In the genomic region with DNA sequence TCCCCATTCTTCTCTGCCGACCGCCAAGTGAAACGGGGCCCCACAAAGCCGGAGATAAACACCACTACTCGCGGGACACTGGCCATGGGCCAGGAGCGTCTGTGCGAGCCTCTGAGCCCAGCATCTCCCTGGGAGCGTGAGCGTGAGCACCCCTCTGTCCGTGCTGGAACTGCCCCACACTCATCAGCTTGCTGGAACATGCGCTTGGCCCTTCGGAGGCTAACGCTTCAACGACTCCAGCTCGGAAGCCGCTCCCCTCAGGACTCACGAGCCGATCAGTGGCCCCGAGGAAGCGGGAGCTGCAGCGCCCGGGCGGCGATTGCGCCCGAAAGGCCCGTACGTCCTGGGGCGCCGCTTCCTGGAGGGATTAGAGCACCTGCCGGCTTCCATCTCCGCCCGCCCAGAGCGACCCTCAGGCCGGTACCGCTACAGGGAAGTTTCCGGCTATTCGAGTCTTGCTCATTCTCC, we compare ENCODE assay signal across 1 cellular context.
TF ChIP-seq lines count a peak whose summit lies in the region.

No MANE protein-coding gene starts in this region.

TF ChIP-seq in WTC11, 78 proteins besides CTCF, POLR2A, EP300 and RAD21 (continued from another document):
- TF ChIP-seq MXD4 (CRISPR knock-in tag; IDR thresholded peaks at IDR 0.05; ENCODE audit: borderline replicate concordance): no peak
- TF ChIP-seq NR3C1 (CRISPR knock-in tag; conservative IDR thresholded peaks at IDR 0.05; ENCODE audit: low read depth): no peak
- no peak for TF ChIP-seq MAX (CRISPR knock-in tag; IDR thresholded peaks at IDR 0.05)
- no peak for TF ChIP-seq GTF2I (CRISPR knock-in tag; conservative IDR thresholded peaks at IDR 0.05)
- TF ChIP-seq FOXK1 (CRISPR knock-in tag; IDR thresholded peaks at IDR 0.05): no peak
- TF ChIP-seq NR2C2 (CRISPR knock-in tag; IDR thresholded peaks at IDR 0.05): no peak
- TF ChIP-seq CBFB (CRISPR knock-in tag; IDR thresholded peaks at IDR 0.05; ENCODE audit: low read depth): no peak
- TF ChIP-seq, protein P1, sequence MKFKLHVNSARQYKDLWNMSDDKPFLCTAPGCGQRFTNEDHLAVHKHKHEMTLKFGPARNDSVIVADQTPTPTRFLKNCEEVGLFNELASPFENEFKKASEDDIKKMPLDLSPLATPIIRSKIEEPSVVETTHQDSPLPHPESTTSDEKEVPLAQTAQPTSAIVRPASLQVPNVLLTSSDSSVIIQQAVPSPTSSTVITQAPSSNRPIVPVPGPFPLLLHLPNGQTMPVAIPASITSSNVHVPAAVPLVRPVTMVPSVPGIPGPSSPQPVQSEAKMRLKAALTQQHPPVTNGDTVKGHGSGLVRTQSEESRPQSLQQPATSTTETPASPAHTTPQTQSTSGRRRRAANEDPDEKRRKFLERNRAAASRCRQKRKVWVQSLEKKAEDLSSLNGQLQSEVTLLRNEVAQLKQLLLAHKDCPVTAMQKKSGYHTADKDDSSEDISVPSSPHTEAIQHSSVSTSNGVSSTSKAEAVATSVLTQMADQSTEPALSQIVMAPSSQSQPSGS (CRISPR knock-in tag; IDR thresholded peaks at IDR 0.05; ENCODE audit: borderline replicate concordance, low read depth): no peak
- no peak for TF ChIP-seq JUN (CRISPR knock-in tag; IDR thresholded peaks at IDR 0.05)
- TF ChIP-seq, protein P2, sequence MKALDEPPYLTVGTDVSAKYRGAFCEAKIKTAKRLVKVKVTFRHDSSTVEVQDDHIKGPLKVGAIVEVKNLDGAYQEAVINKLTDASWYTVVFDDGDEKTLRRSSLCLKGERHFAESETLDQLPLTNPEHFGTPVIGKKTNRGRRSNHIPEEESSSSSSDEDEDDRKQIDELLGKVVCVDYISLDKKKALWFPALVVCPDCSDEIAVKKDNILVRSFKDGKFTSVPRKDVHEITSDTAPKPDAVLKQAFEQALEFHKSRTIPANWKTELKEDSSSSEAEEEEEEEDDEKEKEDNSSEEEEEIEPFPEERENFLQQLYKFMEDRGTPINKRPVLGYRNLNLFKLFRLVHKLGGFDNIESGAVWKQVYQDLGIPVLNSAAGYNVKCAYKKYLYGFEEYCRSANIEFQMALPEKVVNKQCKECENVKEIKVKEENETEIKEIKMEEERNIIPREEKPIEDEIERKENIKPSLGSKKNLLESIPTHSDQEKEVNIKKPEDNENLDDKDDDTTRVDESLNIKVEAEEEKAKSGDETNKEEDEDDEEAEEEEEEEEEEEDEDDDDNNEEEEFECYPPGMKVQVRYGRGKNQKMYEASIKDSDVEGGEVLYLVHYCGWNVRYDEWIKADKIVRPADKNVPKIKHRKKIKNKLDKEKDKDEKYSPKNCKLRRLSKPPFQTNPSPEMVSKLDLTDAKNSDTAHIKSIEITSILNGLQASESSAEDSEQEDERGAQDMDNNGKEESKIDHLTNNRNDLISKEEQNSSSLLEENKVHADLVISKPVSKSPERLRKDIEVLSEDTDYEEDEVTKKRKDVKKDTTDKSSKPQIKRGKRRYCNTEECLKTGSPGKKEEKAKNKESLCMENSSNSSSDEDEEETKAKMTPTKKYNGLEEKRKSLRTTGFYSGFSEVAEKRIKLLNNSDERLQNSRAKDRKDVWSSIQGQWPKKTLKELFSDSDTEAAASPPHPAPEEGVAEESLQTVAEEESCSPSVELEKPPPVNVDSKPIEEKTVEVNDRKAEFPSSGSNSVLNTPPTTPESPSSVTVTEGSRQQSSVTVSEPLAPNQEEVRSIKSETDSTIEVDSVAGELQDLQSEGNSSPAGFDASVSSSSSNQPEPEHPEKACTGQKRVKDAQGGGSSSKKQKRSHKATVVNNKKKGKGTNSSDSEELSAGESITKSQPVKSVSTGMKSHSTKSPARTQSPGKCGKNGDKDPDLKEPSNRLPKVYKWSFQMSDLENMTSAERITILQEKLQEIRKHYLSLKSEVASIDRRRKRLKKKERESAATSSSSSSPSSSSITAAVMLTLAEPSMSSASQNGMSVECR (CRISPR knock-in tag; IDR thresholded peaks at IDR 0.05; ENCODE audit: borderline replicate concordance): peak; percentile 66; the same call in 1 of the 2 replicates
- no peak for TF ChIP-seq ZNF121 (CRISPR knock-in tag; IDR thresholded peaks at IDR 0.05)
- no peak for TF ChIP-seq NR1H2 (CRISPR knock-in tag; IDR thresholded peaks at IDR 0.05)
- no peak for TF ChIP-seq E2F1 (CRISPR knock-in tag; IDR thresholded peaks at IDR 0.05)
- no peak for TF ChIP-seq GRHL2 (CRISPR knock-in tag; IDR thresholded peaks at IDR 0.05; ENCODE audit: insufficient replicate concordance, severe bottlenecking)
- no peak for TF ChIP-seq CDX4 (CRISPR knock-in tag; IDR thresholded peaks at IDR 0.05; ENCODE audit: borderline replicate concordance)
- TF ChIP-seq, protein P3, sequence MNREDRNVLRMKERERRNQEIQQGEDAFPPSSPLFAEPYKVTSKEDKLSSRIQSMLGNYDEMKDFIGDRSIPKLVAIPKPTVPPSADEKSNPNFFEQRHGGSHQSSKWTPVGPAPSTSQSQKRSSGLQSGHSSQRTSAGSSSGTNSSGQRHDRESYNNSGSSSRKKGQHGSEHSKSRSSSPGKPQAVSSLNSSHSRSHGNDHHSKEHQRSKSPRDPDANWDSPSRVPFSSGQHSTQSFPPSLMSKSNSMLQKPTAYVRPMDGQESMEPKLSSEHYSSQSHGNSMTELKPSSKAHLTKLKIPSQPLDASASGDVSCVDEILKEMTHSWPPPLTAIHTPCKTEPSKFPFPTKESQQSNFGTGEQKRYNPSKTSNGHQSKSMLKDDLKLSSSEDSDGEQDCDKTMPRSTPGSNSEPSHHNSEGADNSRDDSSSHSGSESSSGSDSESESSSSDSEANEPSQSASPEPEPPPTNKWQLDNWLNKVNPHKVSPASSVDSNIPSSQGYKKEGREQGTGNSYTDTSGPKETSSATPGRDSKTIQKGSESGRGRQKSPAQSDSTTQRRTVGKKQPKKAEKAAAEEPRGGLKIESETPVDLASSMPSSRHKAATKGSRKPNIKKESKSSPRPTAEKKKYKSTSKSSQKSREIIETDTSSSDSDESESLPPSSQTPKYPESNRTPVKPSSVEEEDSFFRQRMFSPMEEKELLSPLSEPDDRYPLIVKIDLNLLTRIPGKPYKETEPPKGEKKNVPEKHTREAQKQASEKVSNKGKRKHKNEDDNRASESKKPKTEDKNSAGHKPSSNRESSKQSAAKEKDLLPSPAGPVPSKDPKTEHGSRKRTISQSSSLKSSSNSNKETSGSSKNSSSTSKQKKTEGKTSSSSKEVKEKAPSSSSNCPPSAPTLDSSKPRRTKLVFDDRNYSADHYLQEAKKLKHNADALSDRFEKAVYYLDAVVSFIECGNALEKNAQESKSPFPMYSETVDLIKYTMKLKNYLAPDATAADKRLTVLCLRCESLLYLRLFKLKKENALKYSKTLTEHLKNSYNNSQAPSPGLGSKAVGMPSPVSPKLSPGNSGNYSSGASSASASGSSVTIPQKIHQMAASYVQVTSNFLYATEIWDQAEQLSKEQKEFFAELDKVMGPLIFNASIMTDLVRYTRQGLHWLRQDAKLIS (CRISPR knock-in tag; IDR thresholded peaks at IDR 0.05; ENCODE audit: borderline replicate concordance): no peak
- TF ChIP-seq PRDM15 (CRISPR knock-in tag; IDR thresholded peaks at IDR 0.05): no peak
- TF ChIP-seq PRRX2 (CRISPR knock-in tag; IDR thresholded peaks at IDR 0.05): no peak
- TF ChIP-seq ESRRA (CRISPR knock-in tag; IDR thresholded peaks at IDR 0.05; ENCODE audit: borderline replicate concordance): peak; percentile 16; the same call in 1 of the 2 replicates
TF ChIP-seq in WTC11: peak in this region for 11.
